In genomic region chr2:238426568-238427434, GRCh38 we compare ENCODE assay signal across 8 cellular contexts. TPM values are rescaled to one million over a fixed set of nuclear protein-coding genes. Genes with fewer than 3 reads are reported as not detected.
DNase-seq lines count a peak whose midpoint lies in the region; ATAC-seq, FAIRE-seq and TF ChIP-seq lines count a peak whose summit lies in the region.

Gene ASB1, plus strand, starts transcription at chr2:238426927. Its CDS starts 144 bp downstream, at chr2:238427071.

- H2AFZ ChIP-seq in MM.1S (ENCODE audit: low read length), result peak within 1 kb of the TSS; percentile 91

- peak within 1 kb of the TSS; percentile 97 for H3K4me2 ChIP-seq in MM.1S (ENCODE audit: low read depth, low read length)

- no peaks in the 10 kb centered on the region for H3K9me2 ChIP-seq in MM.1S (replicated peaks; ENCODE audit: insufficient read depth, low read length)

- H3K4me1 Mint-ChIP-seq in T-cell, result peaks cover 51 to 56% (median 52%) of the 10 kb centered on the region in 3 donors

- H3K9me3 ChIP-seq in MM.1S (replicated peaks; ENCODE audit: insufficient read depth, low read length) (no peaks in the 10 kb centered on the region), psoas muscle (peaks cover 4% of the 10 kb centered on the region)

- peak within 1 kb of the TSS; percentile 86 for H3K9ac ChIP-seq in MM.1S (ENCODE audit: low read length)

- H3K27ac Mint-ChIP-seq in T-cell, result peak within 1 kb of the TSS; percentile 91 to 94

- no peaks in the 10 kb centered on the region; the same call in 1 of the 2 replicates for H3F3A ChIP-seq in MM.1S (ENCODE audit: insufficient read depth, low read length)

- H4K20me1 ChIP-seq in MM.1S (ENCODE audit: insufficient read depth, low read length), result no peaks in the 10 kb centered on the region

- CTCF ChIA-PET in GM10248 (lab: Yijun Ruan, JAX), result no interaction called here
- CTCF ChIA-PET in T-cell (lab: Charles Lee), result no interaction called here

- H3K27me3 Mint-ChIP-seq in T-cell, result no peaks in the 10 kb centered on the region

- H3K36me3 ChIP-seq in MM.1S (replicated peaks; ENCODE audit: insufficient read depth, low read length) (no peaks in the 10 kb centered on the region), psoas muscle (ENCODE audit: insufficient read depth in 1 of 2, low read depth in 1 of 2) (no peaks in the 10 kb centered on the region)

- peak; percentile 91 for DNase-seq in GM10248 (ENCODE audit: extremely low spot score)
- DNase-seq in HCEC 1CT, result peak; percentile 87
- peak; percentile 69 for DNase-seq in MM.1S
- DNase-seq in T-cell, result peak; percentile 54 to 87 (median 74)
- peak; percentile 84 for DNase-seq in left cardiac atrium
- DNase-seq in psoas muscle, result peak; percentile 80 to 85
- peak; percentile 91 for DNase-seq in urothelium cell line (ENCODE audit: low spot score)

- 0 out of 2 replicates have a peak, but pooled peaks cover 4% of the 10 kb centered on the region for H3K4me1 ChIP-seq in MM.1S (ENCODE audit: low read length)
- H3K4me1 ChIP-seq in psoas muscle, result peaks cover 18% of the 10 kb centered on the region

- WGBS in adipose tissue, 3 donors, result 0% methylated on average over 86 to 104 of the region's 104 CpGs
- WGBS in psoas muscle, 3 donors, result 0 to 2% (median 0%) methylated on average over 39 to 104 of the region's 104 CpGs

- H3K79me2 ChIP-seq in MM.1S (ENCODE audit: low read length), result peaks cover 45% of the 10 kb centered on the region

- H3K9me3 Mint-ChIP-seq in T-cell, result peaks cover 0 to 6% (median 0%) of the 10 kb centered on the region in 3 donors

- peak; percentile 81 for FAIRE-seq in urothelium cell line (lab: Jason Lieb, UNC)

- peaks cover 19% of the 10 kb centered on the region for H3K36me3 Mint-ChIP-seq in T-cell

- H3K27ac ChIP-seq in MM.1S (ENCODE audit: low read length) (peak within 1 kb of the TSS; percentile 86; the same call in 1 of the 2 replicates), adipose tissue (ENCODE audit: low read depth, low read length) (peak within 1 kb of the TSS; percentile 85), psoas muscle (peak within 1 kb of the TSS; percentile 98)

- H3K4me3 ChIP-seq in MM.1S (ENCODE audit: low read length) (peak within 1 kb of the TSS; percentile 86), psoas muscle (peak within 1 kb of the TSS; percentile 98)

- no peaks in the 10 kb centered on the region for H3K27me3 ChIP-seq in MM.1S (replicated peaks; ENCODE audit: insufficient read depth, low read length)
- no peaks in the 10 kb centered on the region for H3K27me3 ChIP-seq in psoas muscle (ENCODE audit: insufficient read depth in 3 of 3, low read length in 2 of 3)

- H3K4me3 Mint-ChIP-seq in T-cell, result peak within 1 kb of the TSS; percentile 88 to 91 (median 88)

- intact Hi-C loops in left cardiac atrium (cut with DNase I) (no loop called here), psoas muscle (cut with DNase I) (no loop called here)

- peak; percentile 84 to 87 (median 86) for ATAC-seq in T-cell (replicated peaks in 1 of 4)
- ATAC-seq in left cardiac atrium, result peak; percentile 90 to 91
- peak; percentile 82 to 93 (median 87) for ATAC-seq in psoas muscle

- POLR2A ChIA-PET in GM10248 (lab: Yijun Ruan, JAX) (no interaction called here), T-cell (lab: Charles Lee) (interaction anchor here in 1 of 2 donors (0.7 kb wide), 1 partner anchor 1709 kb away, joined by 3 read pairs; no protein-coding TSS in a partner anchor)

- TF ChIP-seq CTCF in GM10248 (IDR thresholded peaks at IDR 0.05; ENCODE audit: control extremely low read depth, extremely low read depth, low read depth, missing control alignments), result no peak
- no peak for TF ChIP-seq CTCF in MM.1S (IDR thresholded peaks at IDR 0.05; ENCODE audit: low read length)
- TF ChIP-seq CTCF in psoas muscle (IDR thresholded peaks at IDR 0.05), result no peak

RNA-seq across cellular contexts. Expression of gene ASB1, which starts in this region (rescaled TPM):
- total RNA-seq in T-cell (10 to 100 TPM; 28.6 to 44.1 (median 42.3) TPM), left cardiac atrium (10 to 100 TPM; 43.2 to 51.7 TPM), psoas muscle (10 to 100 TPM; 38.4 to 48.0 (median 43.6) TPM)
- polyA plus RNA-seq in adipose tissue (10 to 100 TPM in 2 of 3 donors, 1 to 10 TPM in 1; 7.1 to 17.7 (median 17.7) TPM), psoas muscle (10 to 100 TPM; 21.3 to 47.9 (median 30.0) TPM)

Comparison
In these comparisons a context has a peak if more than half of its experiments do, and no peak if none do; other contexts are left out.
1. Peak in every context shown above with its lines: DNase-seq, ATAC-seq, H3K4me3 ChIP-seq and H3K27ac ChIP-seq.